ENCODE assay signal across 8 cellular contexts in genomic region chr19:14080887-14081796, GRCh38. TPM values are rescaled to one million over a fixed set of nuclear protein-coding genes. Genes with fewer than 3 reads are reported as not detected.
DNase-seq lines count a peak whose midpoint lies in the region; ATAC-seq and TF ChIP-seq lines count a peak whose summit lies in the region.

No MANE protein-coding gene starts in this region.

- BruUV-seq in PC-3 (replicated peaks; lab: Mats Ljungman, UMichigan), result TSS peak; percentile 95

- DNase-seq in DMS53 (lab: John Stamatoyannopoulos, UW) (peak; percentile 98), PC-3 (peak; percentile 100)
- peak; percentile 100 for DNase-seq in Jurkat, Clone E6-1 (ENCODE audit: low read depth, low spot score)
- peak; percentile 99 for DNase-seq in activated T-cell treated with anti-CD3 and anti-CD28 coated beads, Interleukin-2, amount 50 U/mL, for 24 hours
- DNase-seq in stimulated activated CD8-positive, alpha-beta memory T cell treated with anti-CD3 and anti-CD28 coated beads, Interleukin-4, amount 100 ng/mL, for 4 hours (ENCODE audit: low read depth in 2 of 2, low spot score in 1 of 2), result peak; percentile 98 to 99

- H3K79me2 ChIP-seq in PC-3 (ENCODE audit: low read length), result peaks cover 15% of the 10 kb centered on the region

- TF ChIP-seq CTCF in PC-3 (conservative IDR thresholded peaks at IDR 0.05; ENCODE audit: low read depth, low read length), result no peak

- H3K27ac ChIP-seq in PC-3 (ENCODE audit: low read length), result peak overlapping the region; percentile 40
- H3K27ac ChIP-seq in esophagus (ENCODE audit: low read depth in 2 of 2, low read length in 1 of 2), result peak overlapping the region; percentile 94 to 98
- H3K27ac ChIP-seq in mucosa of rectum (ENCODE audit: low read depth in 2 of 2, low read length in 2 of 2), result peak overlapping the region; percentile 93 to 96

- ATAC-seq in GM21717 (IDR thresholded peaks at IDR 0.05; ENCODE audit: unreplicated experiment) (peak; percentile 56), PC-3 (peak; percentile 93)

- WGBS in esophagus, 2 donors, result 0 to 1% methylated on average over 50 of the region's 50 CpGs

- H3K9me2 ChIP-seq in PC-3 (replicated peaks; ENCODE audit: low read length), result no peaks in the 10 kb centered on the region

- H3K27me3 Mint-ChIP-seq in activated T-cell treated with anti-CD3 and anti-CD28 coated beads, Interleukin-2, amount 50 U/mL, for 24 hours, result no peaks in the 10 kb centered on the region

- POLR2A ChIA-PET in PC-3 (lab: Charles Lee; ENCODE audit: unreplicated experiment), result interaction anchor here (0.6 kb wide), 1 partner anchor 75 kb away, joined by 3 read pairs; no protein-coding TSS in a partner anchor

- peak overlapping the region; percentile 94 for H2AFZ ChIP-seq in PC-3 (ENCODE audit: low read length)

- H3K27ac Mint-ChIP-seq in activated T-cell treated with anti-CD3 and anti-CD28 coated beads, Interleukin-2, amount 50 U/mL, for 24 hours, result peak overlapping the region; percentile 94

- H3K9me3 ChIP-seq in PC-3 (ENCODE audit: low read length) (no peaks in the 10 kb centered on the region), esophagus (ENCODE audit: control insufficient read depth in 2 of 2, insufficient read depth in 1 of 2, low read depth in 1 of 2, low read length in 1 of 2) (no peaks in the 10 kb centered on the region), mucosa of rectum (ENCODE audit: control insufficient read depth in 2 of 2, low read length in 2 of 2) (no peaks in the 10 kb centered on the region)

- H3K4me3 ChIP-seq in Jurkat, Clone E6-1 (ENCODE audit: low read length), result peak overlapping the region; percentile 87
- H3K4me3 ChIP-seq in PC-3 (ENCODE audit: low read length) (peak overlapping the region; percentile 87), esophagus (ENCODE audit: low read depth in 1 of 2, low read length in 2 of 2) (peak overlapping the region; percentile 63 to 73), mucosa of rectum (ENCODE audit: low read length in 2 of 2) (peak overlapping the region; percentile 85 to 90)

- peaks cover 6% of the 10 kb centered on the region for H3K36me3 Mint-ChIP-seq in activated T-cell treated with anti-CD3 and anti-CD28 coated beads, Interleukin-2, amount 50 U/mL, for 24 hours (ENCODE audit: low read depth)

- H4K20me1 ChIP-seq in PC-3 (ENCODE audit: low read length), result no peaks in the 10 kb centered on the region

- H3K4me3 Mint-ChIP-seq in activated T-cell treated with anti-CD3 and anti-CD28 coated beads, Interleukin-2, amount 50 U/mL, for 24 hours, result peak overlapping the region; percentile 89

- H3K9ac ChIP-seq in PC-3 (ENCODE audit: low read length) (peak overlapping the region; percentile 84), mucosa of rectum (ENCODE audit: low read depth in 1 of 2, low read length in 2 of 2) (peak overlapping the region; percentile 87 to 97)

- H3K9me3 Mint-ChIP-seq in activated T-cell treated with anti-CD3 and anti-CD28 coated beads, Interleukin-2, amount 50 U/mL, for 24 hours, result no peaks in the 10 kb centered on the region

- H3F3A ChIP-seq in PC-3 (ENCODE audit: low read length, unreplicated experiment), result no peaks in the 10 kb centered on the region

- H3K36me3 ChIP-seq in PC-3 (ENCODE audit: low read depth, low read length) (no peaks in the 10 kb centered on the region), esophagus (ENCODE audit: control insufficient read depth in 2 of 2, insufficient read depth in 2 of 2, low read length in 1 of 2) (no peaks in the 10 kb centered on the region), mucosa of rectum (ENCODE audit: control insufficient read depth in 2 of 2, insufficient read depth in 2 of 2, low read length in 2 of 2) (no peaks in the 10 kb centered on the region)

- intact Hi-C loops in PC-3 (cut with micrococcal nuclease), result loop anchor here (2.0 kb wide), 2 partner anchors 56 to 74 kb away; partner anchors contain the start of genes ASF1B and RFX1

- H3K4me1 ChIP-seq in PC-3 (ENCODE audit: insufficient read depth, low read length) (peaks cover 15% of the 10 kb centered on the region), esophagus (ENCODE audit: control insufficient read depth in 2 of 2, insufficient read depth in 2 of 2, low read length in 1 of 2) (peaks cover 4 to 5% of the 10 kb centered on the region in 2 donors), mucosa of rectum (ENCODE audit: control insufficient read depth in 2 of 2, insufficient read depth in 2 of 2, low read length in 2 of 2) (peaks cover 20 to 23% of the 10 kb centered on the region in 2 donors)

- H3K27me3 ChIP-seq in PC-3 (ENCODE audit: low read length) (no peaks in the 10 kb centered on the region), esophagus (ENCODE audit: control insufficient read depth in 1 of 2, insufficient read depth in 2 of 2, low read length in 2 of 2) (no peaks in the 10 kb centered on the region), mucosa of rectum (ENCODE audit: control insufficient read depth in 2 of 2, insufficient read depth in 2 of 2, low read length in 2 of 2) (no peaks in the 10 kb centered on the region)

- peaks cover 19% of the 10 kb centered on the region for H3K4me1 Mint-ChIP-seq in activated T-cell treated with anti-CD3 and anti-CD28 coated beads, Interleukin-2, amount 50 U/mL, for 24 hours (ENCODE audit: low read depth)

- CTCF ChIA-PET in PC-3 (lab: Charles Lee), result interaction anchor here (0.6 kb wide), 1 partner anchor 42 kb away, joined by 4 read pairs; no protein-coding TSS in a partner anchor

- H3K4me2 ChIP-seq in PC-3 (ENCODE audit: low read length), result peak overlapping the region; percentile 92

RNA-seq across cellular contexts. Expression of gene C19orf67, which starts 4.4 kb away (rescaled TPM):
- polyA plus RNA-seq in Jurkat, Clone E6-1 (2012; ENCODE audit: insufficient read depth, insufficient read length), result not detected
- total RNA-seq in PC-3 (2014; rRNA removed), result not detected in 2 replicates
- not detected for polyA plus RNA-seq in esophagus

RNA-seq across cellular contexts. Expression of gene MISP3, which starts 8.6 kb away (rescaled TPM):
- polyA plus RNA-seq in Jurkat, Clone E6-1 (2012; ENCODE audit: insufficient read depth, insufficient read length), result 3.0 TPM
- total RNA-seq in PC-3 (2014; rRNA removed), result 6.1 and 7.8 TPM in 2 replicates
- polyA plus RNA-seq in esophagus, result 1 to 10 TPM; 3.1 to 7.1 TPM

RNA-seq across cellular contexts. Expression of gene SAMD1, which starts 9.4 kb away (rescaled TPM):
- 84.3 TPM for polyA plus RNA-seq in Jurkat, Clone E6-1 (2012; ENCODE audit: insufficient read depth, insufficient read length)
- total RNA-seq in PC-3 (2014; rRNA removed), result 62.2 and 90.5 TPM in 2 replicates
- 10 to 100 TPM; 27.6 to 28.4 TPM for polyA plus RNA-seq in esophagus

RNA-seq across cellular contexts. Expression of gene PALM3, which starts 19.3 kb away (rescaled TPM):
- polyA plus RNA-seq in Jurkat, Clone E6-1 (2012; ENCODE audit: insufficient read depth, insufficient read length), result not detected
- total RNA-seq in PC-3 (2014; rRNA removed), result 2.3 and 4.8 TPM in 2 replicates
- polyA plus RNA-seq in esophagus, result under 1 TPM; 0.08 to 0.45 TPM

RNA-seq across cellular contexts. Expression of gene PRKACA, which starts 36.4 kb away (rescaled TPM):
- polyA plus RNA-seq in Jurkat, Clone E6-1 (2012; ENCODE audit: insufficient read depth, insufficient read length), result 49.7 TPM
- 50.2 and 72.9 TPM in 2 replicates for total RNA-seq in PC-3 (2014; rRNA removed)
- 10 to 100 TPM; 31.2 to 32.2 TPM for polyA plus RNA-seq in esophagus

Comparison
In these comparisons a context has a peak if more than half of its experiments do, and no peak if none do; other contexts are left out.
1. Peak in every context shown above with its lines: DNase-seq, ATAC-seq, H3K4me3 ChIP-seq and H3K27ac ChIP-seq.
2. H3K27ac ChIP-seq: peak in every context shown above with its lines; median percentile 96 in esophagus; 94 in mucosa of rectum; 40 in PC-3.